Comparison of ENCODE assay signal across 8 cellular contexts in genomic region chr15:80660114-80660513, GRCh38. TPM values are rescaled to one million over a fixed set of nuclear protein-coding genes. Genes with fewer than 3 reads are reported as not detected.
DNase-seq lines count a peak whose midpoint lies in the region; ATAC-seq and TF ChIP-seq lines count a peak whose summit lies in the region.

No MANE protein-coding gene starts in this region.

- H3K27me3 ChIP-seq in BJ (ENCODE audit: control insufficient read depth, insufficient read depth, low read length), result no peaks in the 10 kb centered on the region

- ATAC-seq in mucosa of descending colon, result peak; percentile 80
- ATAC-seq in stimulated activated memory B cell treated with anti-CD40 and anti-IgM and Interleukin-4, amounts not matched to agents 10 μg/mL and 1 μg/mL and 100 μg/mL, for 72 hours, result no peak

- intact Hi-C loops in mucosa of descending colon (cut with DNase I, micrococcal nuclease), result no loop called here

- H3K4me1 ChIP-seq in mucosa of descending colon (ENCODE audit: low read depth), result no peaks in the 10 kb centered on the region

- DNase-seq in BJ (ENCODE audit: low read depth) (no peak), NCI-H146 (lab: John Stamatoyannopoulos, UW) (peak; percentile 58), dermis blood vessel endothelial cell (peak; percentile 43), mucosa of descending colon (peak in 2 of 3 donors; percentile 44 to 80), NCI-H187 treated with DMSO at 0.1 percent for 48 hours (lab: John Stamatoyannopoulos, UW) (no peak), putamen (ENCODE audit: low spot score) (no peak)
- DNase-seq in stimulated activated CD4-positive, alpha-beta T cell treated with anti-CD3 and anti-CD28 coated beads, Interleukin-4, amount 100 ng/mL, for 4 hours, result no peak

- peaks cover 8% of the 10 kb centered on the region for H3K4me1 Mint-ChIP-seq in stimulated activated memory B cell treated with anti-CD40 and anti-IgM and Interleukin-4, amounts not matched to agents 10 μg/mL and 1 μg/mL and 100 μg/mL, for 72 hours

- H3K9me3 Mint-ChIP-seq in stimulated activated memory B cell treated with anti-CD40 and anti-IgM and Interleukin-4, amounts not matched to agents 10 μg/mL and 1 μg/mL and 100 μg/mL, for 72 hours, result peaks cover 3% of the 10 kb centered on the region

- peaks cover 35% of the 10 kb centered on the region for H3K27me3 Mint-ChIP-seq in stimulated activated memory B cell treated with anti-CD40 and anti-IgM and Interleukin-4, amounts not matched to agents 10 μg/mL and 1 μg/mL and 100 μg/mL, for 72 hours

- no peaks in the 10 kb centered on the region for H3K36me3 ChIP-seq in BJ (ENCODE audit: control insufficient read depth, insufficient read depth, low read length)
- no peaks in the 10 kb centered on the region for H3K36me3 ChIP-seq in mucosa of descending colon (ENCODE audit: low read depth)

- H3K36me3 Mint-ChIP-seq in stimulated activated memory B cell treated with anti-CD40 and anti-IgM and Interleukin-4, amounts not matched to agents 10 μg/mL and 1 μg/mL and 100 μg/mL, for 72 hours, result no peaks in the 10 kb centered on the region

- POLR2A ChIA-PET in BJ (lab: Charles Lee), result no interaction called here

- H3K9me3 ChIP-seq in mucosa of descending colon, result no peaks in the 10 kb centered on the region

- H3K27ac Mint-ChIP-seq in stimulated activated memory B cell treated with anti-CD40 and anti-IgM and Interleukin-4, amounts not matched to agents 10 μg/mL and 1 μg/mL and 100 μg/mL, for 72 hours, result no peak overlapping the region

- TF ChIP-seq CTCF in BJ (IDR thresholded peaks at IDR 0.05; ENCODE audit: insufficient read depth, low read depth, low read length) (peak; percentile 53), mucosa of descending colon (IDR thresholded peaks at IDR 0.05) (no peak)

- no peak overlapping the region for H3K4me3 ChIP-seq in BJ (ENCODE audit: low read depth, low read length)
- no peak overlapping the region for H3K4me3 ChIP-seq in mucosa of descending colon

- no peak overlapping the region for H3K4me3 Mint-ChIP-seq in stimulated activated memory B cell treated with anti-CD40 and anti-IgM and Interleukin-4, amounts not matched to agents 10 μg/mL and 1 μg/mL and 100 μg/mL, for 72 hours

- CTCF ChIA-PET in BJ (lab: Yijun Ruan, JAX), result interaction anchor here (0.6 to 2.6 kb wide), 9 partner anchors 10 to 119 kb away, joined by 3 to 12 read pairs (median 5); partner anchors contain the start of gene CEMIP

RNA-seq across cellular contexts. Expression of gene ABHD17C, which starts 35.0 kb away (rescaled TPM):
- polyA plus RNA-seq in BJ (2011; rRNA removed), result 19.2 and 22.6 TPM in 2 replicates
- polyA minus RNA-seq in BJ (2011; rRNA and poly(A)+ RNA removed), result 18.7 and 22.1 TPM in 2 replicates
- total RNA-seq in dermis blood vessel endothelial cell (4.6 and 8.1 TPM in 2 replicates), mucosa of descending colon (100 to 1,000 TPM in 2 of 3 donors, 10 to 100 TPM in 1; 84.4 to 192 (median 157) TPM)

Comparison
In these comparisons a context has a peak if more than half of its experiments do, and no peak if none do; other contexts are left out.
1. DNase-seq: peak in NCI-H146 (single experiment), dermis blood vessel endothelial cell (single experiment) and mucosa of descending colon (2 of 3); none in BJ (single experiment), stimulated activated CD4-positive, alpha-beta T cell treated with anti-CD3 and anti-CD28 coated beads, Interleukin-4, amount 100 ng/mL, for 4 hours (0 of 2), NCI-H187 treated with DMSO at 0.1 percent for 48 hours (single experiment) and putamen (single experiment).